In the genomic region with DNA sequence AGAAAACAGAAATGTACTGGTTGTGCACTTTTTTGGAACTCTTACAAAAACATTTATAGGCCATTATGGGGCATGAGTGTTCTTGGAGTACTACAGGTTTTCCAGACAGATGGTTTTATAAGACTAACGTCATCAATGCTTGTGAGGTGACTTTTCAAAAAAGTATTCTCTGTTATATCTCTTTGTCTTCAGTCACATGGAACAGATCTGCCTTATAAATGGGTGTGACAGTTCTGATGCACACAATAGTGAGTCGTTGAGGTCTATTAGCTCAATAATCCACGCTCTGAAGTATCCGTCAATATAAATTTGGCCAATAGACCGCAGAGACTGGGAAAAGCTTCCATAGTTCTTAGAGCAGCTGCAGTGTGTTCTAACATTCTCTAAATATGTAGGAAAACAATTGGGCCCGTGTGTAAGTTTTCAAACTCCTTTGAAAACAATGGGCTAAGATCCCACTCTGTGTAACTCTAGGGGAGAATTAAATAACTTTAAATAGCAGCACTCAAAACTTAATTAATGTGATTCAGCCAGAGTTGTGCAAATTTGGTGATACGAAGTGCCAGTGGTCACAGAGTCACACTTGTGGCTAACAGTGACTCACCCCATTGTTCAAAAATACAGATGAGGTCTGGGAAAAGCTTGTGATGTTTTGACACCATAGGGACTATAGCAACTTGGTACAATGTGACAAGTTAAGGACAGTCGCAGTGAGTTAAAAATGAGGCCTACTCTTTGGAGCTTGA, we compare ENCODE assay signal across 12 cellular contexts.
A peak's percentile ranks its signal among the peaks of the same experiment; 100 is the strongest.
DNase-seq lines count a peak whose midpoint lies in the region; ATAC-seq and TF ChIP-seq lines count a peak whose summit lies in the region.
"Had no signal": no experiment of that assay in that cellular context is flagged by ENCODE, and none has a peak within 500 bp of the region (broad histone marks: within the 10 kb centered on the region; RNA-seq: fewer than 3 reads in every experiment).

No MANE protein-coding gene starts in this region.

- H3K4me1 ChIP-seq in iPS-20b (ENCODE audit: insufficient read depth, low read length) (peaks cover 35% of the 10 kb centered on the region), thyroid gland (peaks cover 12 to 19% of the 10 kb centered on the region in 2 donors)

- no peaks in the 10 kb centered on the region for H3K9me3 Mint-ChIP-seq in activated naive CD4-positive, alpha-beta T cell treated with anti-CD3 and anti-CD28 coated beads, Interleukin-2, amount 50 U/mL, for 72 hours

- H3K36me3 ChIP-seq in iPS-20b (ENCODE audit: insufficient read depth, low read depth, low read length) (no peaks in the 10 kb centered on the region), thyroid gland (no peaks in the 10 kb centered on the region)
- H3K36me3 ChIP-seq: WERI-Rb-1 had no signal

- H3K27me3 ChIP-seq in iPS-20b (ENCODE audit: insufficient read depth, low read length) (no peaks in the 10 kb centered on the region), thyroid gland (no peaks in the 10 kb centered on the region)
- H3K27me3 ChIP-seq: testis had no signal

- ATAC-seq in activated naive CD4-positive, alpha-beta T cell treated with anti-CD3 and anti-CD28 coated beads, Interleukin-2, amount 50 U/mL, for 72 hours: peak; percentile 24 to 58

- no peak overlapping the region for H3K4me3 ChIP-seq in iPS-20b (ENCODE audit: low read length)
- H3K4me3 ChIP-seq in thyroid gland (replicated peaks in 1 of 3): no peak overlapping the region
- H3K4me3 ChIP-seq: skin epidermis, testis had no signal

- DNase-seq in activated naive CD4-positive, alpha-beta T cell treated with anti-CD3 and anti-CD28 coated beads, Interleukin-2, amount 50 U/mL, for 72 hours (ENCODE audit: low spot score in 2 of 2): no peak
- DNase-seq in activated naive CD4-positive, alpha-beta T cell treated with Interleukin-2 at 50 U/mL for 16 hours: no peak
- peak; percentile 85 for DNase-seq in SW480 (ENCODE audit: low spot score)
- DNase-seq in thyroid gland: no peak
- no peak for DNase-seq in T-helper 9 cell
- no peak for DNase-seq in stimulated activated CD4-positive, alpha-beta T cell treated with anti-CD3 and anti-CD28 coated beads, Interleukin-15, amount 100 ng/mL, for 24 hours
- DNase-seq in NK-92 treated with Interleukin-12 subunit alpha and Interleukin-12 subunit beta, amount 100 ng/mL, for 24 hours (lab: John Stamatoyannopoulos, UW): no peak
- DNase-seq: CD4-positive, CD25-positive, alpha-beta regulatory T cell; testis; WERI-Rb-1 had no signal

- TF ChIP-seq POLR2A in thyroid gland (IDR thresholded peaks at IDR 0.05): no peak

- intact Hi-C loops in thyroid gland (cut with DNase I): no loop called here

- TF ChIP-seq CTCF in thyroid gland (IDR thresholded peaks at IDR 0.05): no peak

- no peak overlapping the region for H3K27ac Mint-ChIP-seq in activated naive CD4-positive, alpha-beta T cell treated with anti-CD3 and anti-CD28 coated beads, Interleukin-2, amount 50 U/mL, for 72 hours

- no peaks in the 10 kb centered on the region for H3K36me3 Mint-ChIP-seq in activated naive CD4-positive, alpha-beta T cell treated with anti-CD3 and anti-CD28 coated beads, Interleukin-2, amount 50 U/mL, for 72 hours
- H3K36me3 Mint-ChIP-seq: CD4-positive, CD25-positive, alpha-beta regulatory T cell had no signal

- H3K27ac ChIP-seq in iPS-20b (ENCODE audit: low read length): peak overlapping the region; percentile 67
- peak overlapping the region; percentile 38 to 52 (median 40) for H3K27ac ChIP-seq in thyroid gland
- H3K27ac ChIP-seq: testis had no signal

- H3K9me3 ChIP-seq in iPS-20b (ENCODE audit: insufficient read depth, low read depth, low read length) (no peaks in the 10 kb centered on the region), thyroid gland (no peaks in the 10 kb centered on the region)
- H3K9me3 ChIP-seq: testis had no signal

- 36 to 51% methylated on average over 8 of the region's 8 CpGs for WGBS in thyroid gland, 2 donors

- H3K9ac ChIP-seq in iPS-20b (ENCODE audit: low read depth, low read length): no peak overlapping the region
